In the genomic region with DNA sequence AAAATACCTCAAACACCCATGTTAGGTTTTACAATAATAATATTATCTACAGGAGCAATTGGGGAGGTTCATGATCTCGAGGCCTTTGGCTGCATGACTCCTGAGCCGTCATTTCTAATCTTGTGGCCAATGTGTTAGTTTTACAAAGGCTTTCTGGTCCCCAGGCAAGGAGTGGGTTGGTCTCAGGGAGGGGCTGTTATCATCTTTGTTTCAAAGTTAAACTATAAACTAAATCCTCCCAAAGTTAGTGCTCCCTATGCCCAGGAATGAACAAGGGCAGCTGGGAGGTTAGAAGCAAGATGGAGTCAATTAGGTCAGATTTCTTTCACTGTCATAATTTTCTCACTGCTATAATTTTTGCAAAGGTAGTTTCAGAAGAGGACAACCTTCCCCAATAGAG, we compare ENCODE assay signal across 1 cellular context.
TF ChIP-seq lines count a peak whose summit lies in the region.

No MANE protein-coding gene starts in this region.

TF ChIP-seq in GM12878, 131 proteins besides CTCF, POLR2A, EP300 and RAD21:
- TF ChIP-seq, protein P1, sequence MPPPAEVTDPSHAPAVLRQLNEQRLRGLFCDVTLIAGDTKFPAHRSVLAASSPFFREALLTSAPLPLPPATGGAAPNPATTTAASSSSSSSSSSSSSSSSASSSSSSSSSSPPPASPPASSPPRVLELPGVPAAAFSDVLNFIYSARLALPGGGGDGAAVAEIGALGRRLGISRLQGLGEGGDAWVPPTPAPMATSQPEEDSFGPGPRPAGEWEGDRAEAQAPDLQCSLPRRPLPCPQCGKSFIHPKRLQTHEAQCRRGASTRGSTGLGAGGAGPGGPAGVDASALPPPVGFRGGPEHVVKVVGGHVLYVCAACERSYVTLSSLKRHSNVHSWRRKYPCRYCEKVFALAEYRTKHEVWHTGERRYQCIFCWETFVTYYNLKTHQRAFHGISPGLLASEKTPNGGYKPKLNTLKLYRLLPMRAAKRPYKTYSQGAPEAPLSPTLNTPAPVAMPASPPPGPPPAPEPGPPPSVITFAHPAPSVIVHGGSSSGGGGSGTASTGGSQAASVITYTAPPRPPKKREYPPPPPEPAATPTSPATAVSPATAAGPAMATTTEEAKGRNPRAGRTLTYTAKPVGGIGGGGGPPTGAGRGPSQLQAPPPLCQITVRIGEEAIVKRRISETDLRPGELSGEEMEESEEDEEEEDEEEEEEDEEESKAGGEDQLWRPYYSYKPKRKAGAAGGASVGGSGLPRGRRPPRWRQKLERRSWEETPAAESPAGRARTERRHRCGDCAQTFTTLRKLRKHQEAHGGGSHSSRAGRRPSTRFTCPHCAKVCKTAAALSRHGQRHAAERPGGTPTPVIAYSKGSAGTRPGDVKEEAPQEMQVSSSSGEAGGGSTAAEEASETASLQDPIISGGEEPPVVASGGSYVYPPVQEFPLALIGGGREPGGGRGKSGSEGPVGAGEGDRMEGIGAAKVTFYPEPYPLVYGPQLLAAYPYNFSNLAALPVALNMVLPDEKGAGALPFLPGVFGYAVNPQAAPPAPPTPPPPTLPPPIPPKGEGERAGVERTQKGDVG (CRISPR knock-in tag; IDR thresholded peaks at IDR 0.05), result no peak
- TF ChIP-seq RAD51 (IDR thresholded peaks at IDR 0.05) (0 out of 2 replicates have a peak, but pooled peaks have one; percentile 27), BHLHE40 (IDR thresholded peaks at IDR 0.05; ENCODE audit: borderline replicate concordance in 1 of 2, low read depth in 2 of 2, low read length in 1 of 2) (peak in 1 of 2 experiments; percentile 20; a peak in 1 of 4 replicates), NR2C2 (IDR thresholded peaks at IDR 0.05; ENCODE audit: borderline replicate concordance, control insufficient read depth, insufficient read length, low read depth) (no peak), IKZF1 (conservative IDR thresholded peaks at IDR 0.05) (peak; percentile 27; the same call in 1 of the 2 replicates), ATF7 (IDR thresholded peaks at IDR 0.05; ENCODE audit: low read depth) (peak; percentile 40; the same call in 1 of the 2 replicates), GATAD2B (conservative IDR thresholded peaks at IDR 0.05; ENCODE audit: low read depth) (no peak), SRF (IDR thresholded peaks at IDR 0.05; ENCODE audit: low read depth in 2 of 2, low read length in 2 of 2) (no peak), CBFB (IDR thresholded peaks at IDR 0.05; ENCODE audit: low read depth) (no peak), ZNF622 (IDR thresholded peaks at IDR 0.05) (no peak), MTA2 (IDR thresholded peaks at IDR 0.05; ENCODE audit: low read depth) (peak; percentile 43; the same call in 1 of the 2 replicates), NBN (IDR thresholded peaks at IDR 0.05) (peak; percentile 6; the same call in 1 of the 2 replicates), RELA (IDR thresholded peaks at IDR 0.05; ENCODE audit: borderline replicate concordance, partially characterized antibody) (no peak), HDAC6 (IDR thresholded peaks at IDR 0.05; ENCODE audit: unreplicated experiment) (no peak)
- TF ChIP-seq, protein P2, sequence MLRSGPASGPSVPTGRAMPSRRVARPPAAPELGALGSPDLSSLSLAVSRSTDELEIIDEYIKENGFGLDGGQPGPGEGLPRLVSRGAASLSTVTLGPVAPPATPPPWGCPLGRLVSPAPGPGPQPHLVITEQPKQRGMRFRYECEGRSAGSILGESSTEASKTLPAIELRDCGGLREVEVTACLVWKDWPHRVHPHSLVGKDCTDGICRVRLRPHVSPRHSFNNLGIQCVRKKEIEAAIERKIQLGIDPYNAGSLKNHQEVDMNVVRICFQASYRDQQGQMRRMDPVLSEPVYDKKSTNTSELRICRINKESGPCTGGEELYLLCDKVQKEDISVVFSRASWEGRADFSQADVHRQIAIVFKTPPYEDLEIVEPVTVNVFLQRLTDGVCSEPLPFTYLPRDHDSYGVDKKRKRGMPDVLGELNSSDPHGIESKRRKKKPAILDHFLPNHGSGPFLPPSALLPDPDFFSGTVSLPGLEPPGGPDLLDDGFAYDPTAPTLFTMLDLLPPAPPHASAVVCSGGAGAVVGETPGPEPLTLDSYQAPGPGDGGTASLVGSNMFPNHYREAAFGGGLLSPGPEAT (IDR thresholded peaks at IDR 0.05; ENCODE audit: low read depth), result peak; percentile 33; the same call in 1 of the 2 replicates
- TF ChIP-seq, protein P3, sequence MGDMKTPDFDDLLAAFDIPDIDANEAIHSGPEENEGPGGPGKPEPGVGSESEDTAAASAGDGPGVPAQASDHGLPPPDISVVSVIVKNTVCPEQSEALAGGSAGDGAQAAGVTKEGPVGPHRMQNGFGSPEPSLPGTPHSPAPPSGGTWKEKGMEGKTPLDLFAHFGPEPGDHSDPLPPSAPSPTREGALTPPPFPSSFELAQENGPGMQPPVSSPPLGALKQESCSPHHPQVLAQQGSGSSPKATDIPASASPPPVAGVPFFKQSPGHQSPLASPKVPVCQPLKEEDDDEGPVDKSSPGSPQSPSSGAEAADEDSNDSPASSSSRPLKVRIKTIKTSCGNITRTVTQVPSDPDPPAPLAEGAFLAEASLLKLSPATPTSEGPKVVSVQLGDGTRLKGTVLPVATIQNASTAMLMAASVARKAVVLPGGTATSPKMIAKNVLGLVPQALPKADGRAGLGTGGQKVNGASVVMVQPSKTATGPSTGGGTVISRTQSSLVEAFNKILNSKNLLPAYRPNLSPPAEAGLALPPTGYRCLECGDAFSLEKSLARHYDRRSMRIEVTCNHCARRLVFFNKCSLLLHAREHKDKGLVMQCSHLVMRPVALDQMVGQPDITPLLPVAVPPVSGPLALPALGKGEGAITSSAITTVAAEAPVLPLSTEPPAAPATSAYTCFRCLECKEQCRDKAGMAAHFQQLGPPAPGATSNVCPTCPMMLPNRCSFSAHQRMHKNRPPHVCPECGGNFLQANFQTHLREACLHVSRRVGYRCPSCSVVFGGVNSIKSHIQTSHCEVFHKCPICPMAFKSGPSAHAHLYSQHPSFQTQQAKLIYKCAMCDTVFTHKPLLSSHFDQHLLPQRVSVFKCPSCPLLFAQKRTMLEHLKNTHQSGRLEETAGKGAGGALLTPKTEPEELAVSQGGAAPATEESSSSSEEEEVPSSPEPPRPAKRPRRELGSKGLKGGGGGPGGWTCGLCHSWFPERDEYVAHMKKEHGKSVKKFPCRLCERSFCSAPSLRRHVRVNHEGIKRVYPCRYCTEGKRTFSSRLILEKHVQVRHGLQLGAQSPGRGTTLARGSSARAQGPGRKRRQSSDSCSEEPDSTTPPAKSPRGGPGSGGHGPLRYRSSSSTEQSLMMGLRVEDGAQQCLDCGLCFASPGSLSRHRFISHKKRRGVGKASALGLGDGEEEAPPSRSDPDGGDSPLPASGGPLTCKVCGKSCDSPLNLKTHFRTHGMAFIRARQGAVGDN (IDR thresholded peaks at IDR 0.05), result peak; percentile 61
- TF ChIP-seq, protein P4, sequence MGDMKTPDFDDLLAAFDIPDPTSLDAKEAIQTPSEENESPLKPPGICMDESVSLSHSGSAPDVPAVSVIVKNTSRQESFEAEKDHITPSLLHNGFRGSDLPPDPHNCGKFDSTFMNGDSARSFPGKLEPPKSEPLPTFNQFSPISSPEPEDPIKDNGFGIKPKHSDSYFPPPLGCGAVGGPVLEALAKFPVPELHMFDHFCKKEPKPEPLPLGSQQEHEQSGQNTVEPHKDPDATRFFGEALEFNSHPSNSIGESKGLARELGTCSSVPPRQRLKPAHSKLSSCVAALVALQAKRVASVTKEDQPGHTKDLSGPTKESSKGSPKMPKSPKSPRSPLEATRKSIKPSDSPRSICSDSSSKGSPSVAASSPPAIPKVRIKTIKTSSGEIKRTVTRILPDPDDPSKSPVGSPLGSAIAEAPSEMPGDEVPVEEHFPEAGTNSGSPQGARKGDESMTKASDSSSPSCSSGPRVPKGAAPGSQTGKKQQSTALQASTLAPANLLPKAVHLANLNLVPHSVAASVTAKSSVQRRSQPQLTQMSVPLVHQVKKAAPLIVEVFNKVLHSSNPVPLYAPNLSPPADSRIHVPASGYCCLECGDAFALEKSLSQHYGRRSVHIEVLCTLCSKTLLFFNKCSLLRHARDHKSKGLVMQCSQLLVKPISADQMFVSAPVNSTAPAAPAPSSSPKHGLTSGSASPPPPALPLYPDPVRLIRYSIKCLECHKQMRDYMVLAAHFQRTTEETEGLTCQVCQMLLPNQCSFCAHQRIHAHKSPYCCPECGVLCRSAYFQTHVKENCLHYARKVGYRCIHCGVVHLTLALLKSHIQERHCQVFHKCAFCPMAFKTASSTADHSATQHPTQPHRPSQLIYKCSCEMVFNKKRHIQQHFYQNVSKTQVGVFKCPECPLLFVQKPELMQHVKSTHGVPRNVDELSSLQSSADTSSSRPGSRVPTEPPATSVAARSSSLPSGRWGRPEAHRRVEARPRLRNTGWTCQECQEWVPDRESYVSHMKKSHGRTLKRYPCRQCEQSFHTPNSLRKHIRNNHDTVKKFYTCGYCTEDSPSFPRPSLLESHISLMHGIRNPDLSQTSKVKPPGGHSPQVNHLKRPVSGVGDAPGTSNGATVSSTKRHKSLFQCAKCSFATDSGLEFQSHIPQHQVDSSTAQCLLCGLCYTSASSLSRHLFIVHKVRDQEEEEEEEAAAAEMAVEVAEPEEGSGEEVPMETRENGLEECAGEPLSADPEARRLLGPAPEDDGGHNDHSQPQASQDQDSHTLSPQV (IDR thresholded peaks at IDR 0.05), result peak; percentile 91
- TF ChIP-seq, protein P5, sequence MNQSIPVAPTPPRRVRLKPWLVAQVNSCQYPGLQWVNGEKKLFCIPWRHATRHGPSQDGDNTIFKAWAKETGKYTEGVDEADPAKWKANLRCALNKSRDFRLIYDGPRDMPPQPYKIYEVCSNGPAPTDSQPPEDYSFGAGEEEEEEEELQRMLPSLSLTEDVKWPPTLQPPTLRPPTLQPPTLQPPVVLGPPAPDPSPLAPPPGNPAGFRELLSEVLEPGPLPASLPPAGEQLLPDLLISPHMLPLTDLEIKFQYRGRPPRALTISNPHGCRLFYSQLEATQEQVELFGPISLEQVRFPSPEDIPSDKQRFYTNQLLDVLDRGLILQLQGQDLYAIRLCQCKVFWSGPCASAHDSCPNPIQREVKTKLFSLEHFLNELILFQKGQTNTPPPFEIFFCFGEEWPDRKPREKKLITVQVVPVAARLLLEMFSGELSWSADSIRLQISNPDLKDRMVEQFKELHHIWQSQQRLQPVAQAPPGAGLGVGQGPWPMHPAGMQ (IDR thresholded peaks at IDR 0.05; ENCODE audit: borderline replicate concordance), result no peak
- TF ChIP-seq, protein P6, sequence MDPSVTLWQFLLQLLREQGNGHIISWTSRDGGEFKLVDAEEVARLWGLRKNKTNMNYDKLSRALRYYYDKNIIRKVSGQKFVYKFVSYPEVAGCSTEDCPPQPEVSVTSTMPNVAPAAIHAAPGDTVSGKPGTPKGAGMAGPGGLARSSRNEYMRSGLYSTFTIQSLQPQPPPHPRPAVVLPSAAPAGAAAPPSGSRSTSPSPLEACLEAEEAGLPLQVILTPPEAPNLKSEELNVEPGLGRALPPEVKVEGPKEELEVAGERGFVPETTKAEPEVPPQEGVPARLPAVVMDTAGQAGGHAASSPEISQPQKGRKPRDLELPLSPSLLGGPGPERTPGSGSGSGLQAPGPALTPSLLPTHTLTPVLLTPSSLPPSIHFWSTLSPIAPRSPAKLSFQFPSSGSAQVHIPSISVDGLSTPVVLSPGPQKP (IDR thresholded peaks at IDR 0.05; ENCODE audit: low read depth, low read length), result no peak
